ENCODE assay signal across 8 cellular contexts in genomic region chr15:90648137-90649070, GRCh38.
DNase-seq lines count a peak whose midpoint lies in the region; ATAC-seq lines count a peak whose summit lies in the region.

No MANE protein-coding gene starts in this region.

- peak; percentile 80 for DNase-seq in NK-92 treated with Interleukin-12 subunit alpha and Interleukin-12 subunit beta, amount 100 ng/mL, for 24 hours (lab: John Stamatoyannopoulos, UW)
- DNase-seq in NK-92 (lab: John Stamatoyannopoulos, UW; ENCODE audit: unreplicated experiment) (no peak), NCI-H69 (lab: John Stamatoyannopoulos, UW) (peak; percentile 65), memory B cell (ENCODE audit: low spot score in 2 of 2) (peak; percentile 60 to 68)
- DNase-seq in activated CD4-positive, alpha-beta T cell treated with anti-CD3 and anti-CD28 coated beads, Interleukin-2, amount 50 U/mL, for 48 hours, result peak; percentile 57 to 72
- peak; percentile 41 for DNase-seq in effector CD8-positive, alpha-beta T cell (lab: John Stamatoyannopoulos, UW)
- DNase-seq in stimulated activated CD8-positive, alpha-beta memory T cell treated with anti-CD3 and anti-CD28 coated beads, Interleukin-7, amount 100 ng/mL, for 4 hours (ENCODE audit: low read depth in 2 of 2), result peak; percentile 34 to 63

- peaks cover 4% of the 10 kb centered on the region for H3K36me3 Mint-ChIP-seq in memory B cell

- no peak overlapping the region for H3K27ac Mint-ChIP-seq in memory B cell

- peaks cover 10% of the 10 kb centered on the region for H3K4me1 Mint-ChIP-seq in memory B cell

- peaks cover 7% of the 10 kb centered on the region for H3K27me3 Mint-ChIP-seq in memory B cell

- no peak overlapping the region for H3K4me3 Mint-ChIP-seq in memory B cell

- H3K9me3 Mint-ChIP-seq in memory B cell, result no peaks in the 10 kb centered on the region

- peak; percentile 61 for ATAC-seq in HG03135 (IDR thresholded peaks at IDR 0.05; ENCODE audit: unreplicated experiment)
- ATAC-seq in memory B cell (ENCODE audit: low read depth), result peak; percentile 81
